ENCODE assay signal across 1 cellular context in genomic region chr7:87152112-87152896, GRCh38.
TF ChIP-seq lines count a peak whose summit lies in the region.

Gene DMTF1 (plus strand): TSS chr7:87152453. CDS start chr7:87164942, 12,489 bp downstream.

TF ChIP-seq in K562, 482 proteins besides CTCF, POLR2A, EP300 and RAD21 (continued from another document and continues in another):
- no peak for TF ChIP-seq CUX1 (CRISPR knock-in tag; IDR thresholded peaks at IDR 0.05)
- no peak for TF ChIP-seq MAFG (tag; conservative IDR thresholded peaks at IDR 0.05)
- TF ChIP-seq E2F3 (CRISPR knock-in tag; IDR thresholded peaks at IDR 0.05), result peak; percentile 71; the same call in 1 of the 2 replicates
- peak; percentile 68 for TF ChIP-seq RBM22 (IDR thresholded peaks at IDR 0.05; ENCODE audit: low read depth, low read length, poor library complexity, severe bottlenecking)
- no peak for TF ChIP-seq NELFE (IDR thresholded peaks at IDR 0.05; ENCODE audit: insufficient read depth, insufficient read length)
- no peak for TF ChIP-seq ZNF133 (CRISPR knock-in tag; IDR thresholded peaks at IDR 0.05)
- TF ChIP-seq POU5F1 (IDR thresholded peaks at IDR 0.05; ENCODE audit: borderline replicate concordance, low read depth, low read length, partially characterized antibody), result no peak
- TF ChIP-seq CGGBP1 (CRISPR knock-in tag; IDR thresholded peaks at IDR 0.05), result peak; percentile 21; the same call in 1 of the 2 replicates
- peak; percentile 29; the same call in 1 of the 2 replicates for TF ChIP-seq ZBTB9 (CRISPR knock-in tag; IDR thresholded peaks at IDR 0.05)
- TF ChIP-seq EHMT2 (IDR thresholded peaks at IDR 0.05), result no peak; the same call in 1 of the 2 replicates
- peak; percentile 92; the same call in 1 of the 2 replicates for TF ChIP-seq KAT7 (CRISPR knock-in tag; IDR thresholded peaks at IDR 0.05; ENCODE audit: borderline replicate concordance)
- peak; percentile 76 for TF ChIP-seq JUND (IDR thresholded peaks at IDR 0.05; ENCODE audit: borderline replicate concordance, low read depth, low read length)
- TF ChIP-seq JUND (tag; IDR thresholded peaks at IDR 0.05; ENCODE audit: borderline replicate concordance, low read depth, low read length), result peak; percentile 65; the same call in 1 of the 3 replicates
- peak; percentile 30; the same call in 1 of the 2 replicates for TF ChIP-seq JUN (IDR thresholded peaks at IDR 0.05; ENCODE audit: borderline replicate concordance, low read depth, low read length)
- no peak for TF ChIP-seq JUN (CRISPR knock-in tag; IDR thresholded peaks at IDR 0.05; ENCODE audit: borderline replicate concordance)
- peak; percentile 59 for TF ChIP-seq ZNF583 (CRISPR knock-in tag; IDR thresholded peaks at IDR 0.05)
- peak; percentile 74; the same call in 1 of the 2 replicates for TF ChIP-seq IFI16 (CRISPR knock-in tag; IDR thresholded peaks at IDR 0.05)
- TF ChIP-seq PTRF (tag; IDR thresholded peaks at IDR 0.05), result no peak
- peak in 1 of 2 experiments; percentile 68; a peak in 1 of 4 replicates for TF ChIP-seq ZMIZ1 (IDR thresholded peaks at IDR 0.05; ENCODE audit: low read depth in 2 of 2, low read length in 2 of 2)
- peak; percentile 90 for TF ChIP-seq MYC (IDR thresholded peaks at IDR 0.05; ENCODE audit: low read depth, low read length)
- TF ChIP-seq MYC (CRISPR knock-in tag; IDR thresholded peaks at IDR 0.05; ENCODE audit: borderline replicate concordance, low read depth), result peak; percentile 32; the same call in 1 of the 2 replicates
- TF ChIP-seq TRIM25 (IDR thresholded peaks at IDR 0.05; ENCODE audit: borderline replicate concordance), result no peak; the same call in 1 of the 2 replicates
- TF ChIP-seq ZZZ3 (IDR thresholded peaks at IDR 0.05), result peak; percentile 76; the same call in 1 of the 2 replicates
- TF ChIP-seq ZNF212 (CRISPR knock-in tag; IDR thresholded peaks at IDR 0.05), result peak; percentile 80; the same call in 1 of the 2 replicates
- TF ChIP-seq ZBTB49 (CRISPR knock-in tag; IDR thresholded peaks at IDR 0.05; ENCODE audit: borderline replicate concordance), result no peak
- no peak; the same call in 1 of the 2 replicates for TF ChIP-seq IRF1 (CRISPR knock-in tag; IDR thresholded peaks at IDR 0.05; ENCODE audit: borderline replicate concordance)
- peak; percentile 90; the same call in 1 of the 2 replicates for TF ChIP-seq PHF8 (IDR thresholded peaks at IDR 0.05; ENCODE audit: borderline replicate concordance, low read length)
- 0 out of 2 replicates have a peak, but pooled peaks have one; percentile 11 for TF ChIP-seq SMARCA4 (IDR thresholded peaks at IDR 0.05)
- no peak for TF ChIP-seq HDAC6 (IDR thresholded peaks at IDR 0.05; ENCODE audit: low read depth, low read length)
- no peak for TF ChIP-seq CLOCK (CRISPR knock-in tag; IDR thresholded peaks at IDR 0.05; ENCODE audit: borderline replicate concordance)
- peak; percentile 92 for TF ChIP-seq U2AF1 (optimal IDR thresholded peaks at IDR 0.05; ENCODE audit: low read depth, low read length)
- no peak for TF ChIP-seq MEF2A (IDR thresholded peaks at IDR 0.05; ENCODE audit: control insufficient read depth, low read depth, low read length)
- peak; percentile 91 for TF ChIP-seq HNRNPL (IDR thresholded peaks at IDR 0.05; ENCODE audit: low read depth, low read length)
- TF ChIP-seq ATF7 (IDR thresholded peaks at IDR 0.05), result peak; percentile 92
- no peak for TF ChIP-seq CBX8 (IDR thresholded peaks at IDR 0.05; ENCODE audit: borderline replicate concordance, extremely low read depth, low read depth, low read length, poor library complexity, severe bottlenecking)
